ENCODE assay signal across 15 cellular contexts in the genomic region with DNA sequence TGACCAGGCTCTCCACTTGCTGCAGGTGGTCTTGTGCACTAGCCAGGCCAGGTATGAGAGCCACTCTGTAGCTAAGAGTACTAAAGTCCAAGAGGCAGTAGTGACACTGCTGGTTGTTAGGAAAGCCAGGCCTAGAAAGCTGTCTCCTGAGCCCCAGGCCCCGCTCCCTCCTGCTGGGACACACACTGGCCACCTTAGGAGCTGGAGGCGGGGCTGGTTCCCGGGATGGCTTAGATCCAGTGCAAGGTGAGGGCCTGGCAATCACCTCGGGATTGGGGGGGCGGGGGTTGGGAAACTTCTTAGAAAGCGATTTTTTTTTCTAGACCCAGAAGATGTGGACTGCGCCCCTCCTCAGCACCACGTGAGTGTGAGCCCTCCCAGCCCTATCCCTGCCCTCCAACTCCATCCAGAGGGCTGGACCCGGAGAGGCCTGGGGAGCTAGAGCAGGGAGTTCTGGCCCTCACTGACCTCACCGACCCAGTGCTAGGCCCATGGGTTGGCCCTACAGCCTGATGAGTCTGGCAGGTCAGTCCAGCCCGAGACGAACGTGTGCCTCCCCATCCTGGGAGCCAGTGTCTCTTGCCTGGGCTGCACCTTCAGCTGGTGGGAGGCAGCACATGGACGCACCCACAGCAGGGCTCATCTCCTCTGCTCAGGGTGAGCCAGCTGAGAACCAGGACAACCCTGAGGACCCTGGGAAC.
"Had no signal": no experiment of that assay in that cellular context is flagged by ENCODE, and none has a peak within 500 bp of the region (broad histone marks: within the 10 kb centered on the region; RNA-seq: fewer than 3 reads in every experiment).

No MANE protein-coding gene starts in this region.

- H3K9me3 Mint-ChIP-seq: activated naive CD8-positive, alpha-beta T cell treated with anti-CD3 and anti-CD28 coated beads for 36 hours; effector memory CD8-positive, alpha-beta T cell; mesothelial cell of epicardium; natural killer cell treated with Interleukin-12 subunit alpha and Interleukin-12 subunit beta and Interleukin-15 and Interleukin-18, amount 100 ng/mL, for 72 hours; stimulated activated naive CD8-positive, alpha-beta T cell treated with anti-CD3 and anti-CD28 coated beads, Interleukin-15, Interleukin-2, amounts not matched to agents 100 ng/mL and 50 ng/mL, for 24 hours; T-helper 1 cell treated with Interleukin-12 subunit alpha and Interleukin-12 subunit beta and Interleukin-4 antibody, amounts not matched to agents 30 μg/mL and 1 μg/mL, for 36 hours had no signal

- H3K27me3 Mint-ChIP-seq: activated naive CD8-positive, alpha-beta T cell treated with anti-CD3 and anti-CD28 coated beads for 36 hours; natural killer cell treated with Interleukin-12 subunit alpha and Interleukin-12 subunit beta and Interleukin-15 and Interleukin-18, amount 100 ng/mL, for 72 hours had no signal

- H3K27ac Mint-ChIP-seq: activated naive CD8-positive, alpha-beta T cell treated with anti-CD3 and anti-CD28 coated beads for 36 hours; effector memory CD8-positive, alpha-beta T cell; mesothelial cell of epicardium; natural killer cell treated with Interleukin-12 subunit alpha and Interleukin-12 subunit beta and Interleukin-15 and Interleukin-18, amount 100 ng/mL, for 72 hours; stimulated activated naive CD8-positive, alpha-beta T cell treated with anti-CD3 and anti-CD28 coated beads, Interleukin-15, Interleukin-2, amounts not matched to agents 100 ng/mL and 50 ng/mL, for 24 hours; T-helper 1 cell treated with Interleukin-12 subunit alpha and Interleukin-12 subunit beta and Interleukin-4 antibody, amounts not matched to agents 30 μg/mL and 1 μg/mL, for 36 hours had no signal

- H3K36me3 ChIP-seq: tibial nerve had no signal

- H3K27me3 ChIP-seq: tibial nerve had no signal

- H3K9me3 ChIP-seq: tibial nerve had no signal

- DNase-seq: activated CD4-positive, alpha-beta T cell treated with anti-CD3 and anti-CD28 coated beads, Interleukin-2, amount 50 U/mL, for 4 hours; activated CD4-positive, CD25-positive, alpha-beta regulatory T cell treated with anti-CD3 and anti-CD28 coated beads, Interleukin-2, amount 50 U/mL, for 72 hours; activated naive CD4-positive, alpha-beta T cell; activated naive CD8-positive, alpha-beta T cell treated with anti-CD3 and anti-CD28 coated beads for 36 hours; activated T-cell treated with anti-CD3 and anti-CD28 coated beads for 4 hours; amniotic stem cell; effector memory CD8-positive, alpha-beta T cell; occipital lobe; retina; stimulated activated CD4-positive, alpha-beta T cell treated with anti-CD3 and anti-CD28 coated beads, Interleukin-2, amount 100 ng/mL, for 24 hours had no signal

- H3K4me1 Mint-ChIP-seq: activated naive CD8-positive, alpha-beta T cell treated with anti-CD3 and anti-CD28 coated beads for 36 hours; mesothelial cell of epicardium had no signal

- H3K27ac ChIP-seq: tibial nerve had no signal

- H3K4me3 Mint-ChIP-seq: activated naive CD8-positive, alpha-beta T cell treated with anti-CD3 and anti-CD28 coated beads for 36 hours; effector memory CD8-positive, alpha-beta T cell; mesothelial cell of epicardium; natural killer cell treated with Interleukin-12 subunit alpha and Interleukin-12 subunit beta and Interleukin-15 and Interleukin-18, amount 100 ng/mL, for 72 hours; stimulated activated naive CD8-positive, alpha-beta T cell treated with anti-CD3 and anti-CD28 coated beads, Interleukin-15, Interleukin-2, amounts not matched to agents 100 ng/mL and 50 ng/mL, for 24 hours; T-helper 1 cell treated with Interleukin-12 subunit alpha and Interleukin-12 subunit beta and Interleukin-4 antibody, amounts not matched to agents 30 μg/mL and 1 μg/mL, for 36 hours had no signal

- H3K36me3 Mint-ChIP-seq: activated naive CD8-positive, alpha-beta T cell treated with anti-CD3 and anti-CD28 coated beads for 36 hours; mesothelial cell of epicardium; natural killer cell treated with Interleukin-12 subunit alpha and Interleukin-12 subunit beta and Interleukin-15 and Interleukin-18, amount 100 ng/mL, for 72 hours had no signal

- H3K4me3 ChIP-seq: tibial nerve had no signal
